ENCODE assay signal across 20 cellular contexts in genomic region chr5:2181164-2181956, GRCh38.
"Had no signal": no experiment of that assay in that cellular context is flagged by ENCODE, and none has a peak within 500 bp of the region (broad histone marks: within the 10 kb centered on the region; RNA-seq: fewer than 3 reads in every experiment).

No MANE protein-coding gene starts in this region.

- ATAC-seq: left lung; naive thymus-derived CD4-positive, alpha-beta T cell; stimulated activated effector memory CD8-positive, alpha-beta T cell treated with anti-CD3 and anti-CD28 coated beads, Interleukin-12 subunit alpha, Interleukin-12 subunit beta, amount 100 ng/mL, for 72 hours had no signal

- H3K79me2 ChIP-seq: parathyroid adenoma had no signal

- DNase-seq: cerebellar nuclear complex; dorsolateral prefrontal cortex; effector CD4-positive, alpha-beta T cell; kidney; left lung; mammary epithelial cell; mesendoderm; midbrain; naive thymus-derived CD4-positive, alpha-beta T cell; sigmoid colon; stimulated activated CD4-positive, alpha-beta T cell treated with anti-CD3 and anti-CD28 coated beads, Interleukin-2, amount 100 ng/mL, for 24 hours; stimulated activated CD4-positive, alpha-beta T cell treated with anti-CD3 and anti-CD28 coated beads, Interleukin-4, amount 100 ng/mL, for 24 hours; stimulated activated naive CD4-positive, alpha-beta T cell treated with Interleukin-2 at 50 U/mL for 16 hours; stomach; thyroid gland had no signal

- H2AFZ ChIP-seq: parathyroid adenoma had no signal

- H3K4me1 ChIP-seq: left lung, parathyroid adenoma, prostate gland, right atrium auricular region, sigmoid colon, stomach, thyroid gland had no signal

- H3K27me3 ChIP-seq: left lung, neutrophil, right atrium auricular region, sigmoid colon, thyroid gland had no signal

- H3K4me3 ChIP-seq: dorsolateral prefrontal cortex, left lung, prostate gland, right atrium auricular region, sigmoid colon, stomach, thyroid gland had no signal

- H3K9me3 ChIP-seq: left lung, neutrophil, prostate gland, right atrium auricular region, sigmoid colon, stomach, thyroid gland had no signal

- H3K27ac ChIP-seq: dorsolateral prefrontal cortex, left lung, neutrophil, parathyroid adenoma, prostate gland, right atrium auricular region, sigmoid colon, stomach, thyroid gland had no signal

- H3K36me3 ChIP-seq: left lung, neutrophil, prostate gland, right atrium auricular region, sigmoid colon, stomach, thyroid gland had no signal
